21 cellular contexts compared by ENCODE assay signal in genomic region chr18:51582551-51582950, GRCh38.
"Had no signal": no experiment of that assay in that cellular context is flagged by ENCODE, and none has a peak within 500 bp of the region (broad histone marks: within the 10 kb centered on the region; RNA-seq: fewer than 3 reads in every experiment).

No MANE protein-coding gene starts in this region.

- H3K4me3 Mint-ChIP-seq: mesothelial cell of epicardium; naive thymus-derived CD4-positive, alpha-beta T cell had no signal

- H3K4me1 ChIP-seq: esophagus muscularis mucosa, gastrocnemius medialis, heart right ventricle, left lung, lower lobe of right lung had no signal

- H3K27ac ChIP-seq: coronary artery, dorsolateral prefrontal cortex, esophagus muscularis mucosa, gastrocnemius medialis, heart right ventricle, left lung, lower lobe of right lung had no signal

- H3K4me1 Mint-ChIP-seq: mesothelial cell of epicardium; naive thymus-derived CD4-positive, alpha-beta T cell had no signal

- ATAC-seq: gastrocnemius medialis; heart right ventricle; left cardiac atrium; left lung; left ventricle myocardium superior; lower lobe of right lung; mucosa of descending colon; naive thymus-derived CD4-positive, alpha-beta T cell had no signal

- H3K4me3 ChIP-seq: coronary artery, dorsolateral prefrontal cortex, esophagus muscularis mucosa, gastrocnemius medialis, heart right ventricle, left lung, lower lobe of right lung, mucosa of descending colon had no signal

- DNase-seq: dermis blood vessel endothelial cell; dorsolateral prefrontal cortex; effector CD4-positive, alpha-beta T cell; effector memory CD4-positive, alpha-beta T cell; foreskin fibroblast; foreskin melanocyte; gastrocnemius medialis; glutamatergic neuron; head of caudate nucleus; heart right ventricle; hippocampal formation; left cardiac atrium; left lung; left ventricle myocardium superior; lower lobe of right lung; mesenchymal stem cell; mucosa of descending colon; naive thymus-derived CD4-positive, alpha-beta T cell had no signal

- H3K9me3 Mint-ChIP-seq: mesothelial cell of epicardium had no signal

- H3K36me3 Mint-ChIP-seq: mesothelial cell of epicardium; naive thymus-derived CD4-positive, alpha-beta T cell had no signal

- H3K27ac Mint-ChIP-seq: mesothelial cell of epicardium; naive thymus-derived CD4-positive, alpha-beta T cell had no signal

- H3K9me3 ChIP-seq: gastrocnemius medialis, lower lobe of right lung, mucosa of descending colon had no signal

- H3K27me3 ChIP-seq: dorsolateral prefrontal cortex, esophagus muscularis mucosa, gastrocnemius medialis, heart right ventricle, left lung had no signal

- H3K36me3 ChIP-seq: esophagus muscularis mucosa, gastrocnemius medialis, heart right ventricle, left lung, lower lobe of right lung had no signal
